Comparison of ENCODE assay signal across 7 cellular contexts in the genomic region with DNA sequence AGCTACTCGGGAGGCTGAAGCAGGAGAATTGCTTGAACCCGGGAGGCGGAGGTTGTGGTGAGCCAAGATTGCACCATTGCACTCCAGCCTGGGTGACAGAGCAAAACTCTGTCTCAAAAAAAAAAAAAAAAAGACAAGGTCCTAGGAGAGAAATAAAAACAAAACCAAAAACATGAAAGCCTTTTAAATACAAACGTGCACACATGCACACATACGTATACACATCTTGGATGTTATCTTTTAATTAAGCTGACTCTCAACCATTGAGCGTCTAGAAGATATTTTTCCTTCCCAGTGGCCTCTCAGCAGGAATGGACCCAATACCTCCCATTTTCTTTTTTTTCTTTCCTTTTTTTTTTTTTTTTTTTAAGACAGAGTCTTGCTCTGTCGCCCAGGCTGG. TPM values are rescaled to one million over a fixed set of nuclear protein-coding genes. Genes with fewer than 3 reads are reported as not detected.
"Had no signal": no experiment of that assay in that cellular context is flagged by ENCODE, and none has a peak within 500 bp of the region (broad histone marks: within the 10 kb centered on the region; RNA-seq: fewer than 3 reads in every experiment).

No MANE protein-coding gene starts in this region.

RNA-seq across cellular contexts. Expression of a gene that starts 9.1 kb away (rescaled TPM):
- total RNA-seq: LHCN-M2, MCF 10A, NCI-H460, Right ventricle myocardium inferior, RPMI7951, SJCRH30, SK-MEL-5 had no signal
